Comparison of ENCODE assay signal across 8 cellular contexts in the genomic region with DNA sequence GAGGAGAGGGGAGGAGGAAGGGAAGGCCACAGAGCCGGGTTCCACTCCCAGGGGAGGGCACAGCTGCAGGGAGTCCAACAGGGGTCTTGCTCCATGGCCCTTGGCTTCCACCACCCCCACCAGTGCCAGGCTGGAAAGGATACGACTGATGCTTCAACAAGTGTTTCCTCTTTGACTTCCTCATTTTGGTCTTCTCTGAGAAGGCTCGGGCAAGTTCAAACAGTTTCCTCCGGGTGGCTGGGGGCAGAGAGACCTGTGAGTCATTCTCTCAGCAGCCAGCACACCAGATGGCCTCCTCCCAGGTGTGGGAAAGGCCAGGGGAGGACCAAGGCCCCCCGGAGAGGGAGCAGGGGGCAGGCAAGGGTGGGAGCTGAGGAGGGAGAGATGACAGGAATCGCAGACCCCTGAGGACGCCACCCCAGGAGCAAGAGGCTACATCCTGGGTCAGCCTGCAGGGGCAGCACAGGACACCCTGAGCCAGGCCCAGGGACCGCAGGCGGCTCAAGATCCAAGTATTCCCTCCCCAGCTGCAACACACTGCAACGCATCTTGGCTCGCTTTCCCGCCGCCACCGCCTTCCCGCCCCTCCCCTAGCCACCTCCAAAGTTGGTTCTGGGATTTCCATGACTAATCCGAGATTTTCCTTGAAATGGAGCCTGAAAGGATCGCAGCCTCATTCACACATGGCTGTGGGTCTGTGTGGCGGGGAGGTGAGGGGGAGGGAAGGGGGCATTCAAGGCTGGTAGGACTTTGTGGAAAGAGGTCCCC. TPM values are rescaled to one million over a fixed set of nuclear protein-coding genes. Genes with fewer than 3 reads are reported as not detected.
DNase-seq lines count a peak whose midpoint lies in the region; ATAC-seq and TF ChIP-seq lines count a peak whose summit lies in the region.

No MANE protein-coding gene starts in this region.

- H3K36me3 ChIP-seq in BLaER1: no peaks in the 10 kb centered on the region
- no peaks in the 10 kb centered on the region for H3K36me3 ChIP-seq in PC-9 (ENCODE audit: low read depth)
- no peaks in the 10 kb centered on the region for H3K36me3 ChIP-seq in colonic mucosa
- H3K36me3 ChIP-seq in lower lobe of right lung: peaks cover 60% of the 10 kb centered on the region
- H3K36me3 ChIP-seq in transverse colon: no peaks in the 10 kb centered on the region

- H3K4me2 ChIP-seq in BLaER1 (peak overlapping the region; percentile 96), PC-9 (peak overlapping the region; percentile 57)

- no peak for TF ChIP-seq EP300 in transverse colon (IDR thresholded peaks at IDR 0.05; ENCODE audit: low read depth)

- no peak overlapping the region for H2AFZ ChIP-seq in PC-9

- peaks cover 13% of the 10 kb centered on the region; the same call in 1 of the 2 replicates for H3F3A ChIP-seq in PC-9 (ENCODE audit: insufficient read depth, low read depth)

- in situ Hi-C loops in transverse colon (cut with MboI; ENCODE audit: low pct_ligation_motif_present in 1 of 4, low pct_unique_long_range_greater_than_20kb in 1 of 4, low sequenced_read_pairs in 3 of 4): loop anchor here in 2 of 4 donors (25.0 kb wide), 2 partner anchors 219 to 244 kb away; a partner anchor contains a TSS

- POLR2A ChIA-PET in PC-9 (lab: Charles Lee; ENCODE audit: unreplicated experiment): interaction anchor here (0.5 kb wide), 1 partner anchor 215 kb away, joined by 9 read pairs; a partner anchor contains a TSS

- peak; percentile 52 for ATAC-seq in GM18520 (IDR thresholded peaks at IDR 0.05; ENCODE audit: unreplicated experiment)
- peak; percentile 63 for ATAC-seq in HG03139 (IDR thresholded peaks at IDR 0.05; ENCODE audit: unreplicated experiment)
- peak; percentile 59 to 66 for ATAC-seq in lower lobe of right lung

- intact Hi-C loops in PC-9 (cut with micrococcal nuclease; ENCODE audit: unreplicated experiment) (no loop called here), colonic mucosa (cut with DNase I) (no loop called here), lower lobe of right lung (cut with DNase I) (no loop called here), transverse colon (cut with DNase I; ENCODE audit: low total_unique reads) (no loop called here)

- no peaks in the 10 kb centered on the region for H3K9me3 ChIP-seq in BLaER1
- H3K9me3 ChIP-seq in PC-9 (ENCODE audit: insufficient read depth, low read depth): no peaks in the 10 kb centered on the region
- H3K9me3 ChIP-seq in colonic mucosa: no peaks in the 10 kb centered on the region
- H3K9me3 ChIP-seq in lower lobe of right lung: no peaks in the 10 kb centered on the region
- H3K9me3 ChIP-seq in transverse colon: no peaks in the 10 kb centered on the region

- H3K9me2 ChIP-seq in PC-9 (ENCODE audit: insufficient read depth): no peaks in the 10 kb centered on the region

- DNase-seq in PC-9: peak; percentile 79 to 82
- peak; percentile 48 for DNase-seq in colonic mucosa
- DNase-seq in lower lobe of right lung: peak; percentile 68
- peak; percentile 65 for DNase-seq in transverse colon
- DNase-seq in globus pallidus (ENCODE audit: low spot score): no peak

- no peaks in the 10 kb centered on the region for H3K27me3 ChIP-seq in BLaER1
- no peaks in the 10 kb centered on the region for H3K27me3 ChIP-seq in PC-9 (ENCODE audit: insufficient read depth, low read depth)
- H3K27me3 ChIP-seq in colonic mucosa: no peaks in the 10 kb centered on the region
- H3K27me3 ChIP-seq in lower lobe of right lung (ENCODE audit: low read depth): no peaks in the 10 kb centered on the region
- no peaks in the 10 kb centered on the region for H3K27me3 ChIP-seq in transverse colon

- no TSS peak for BruUV-seq in PC-9 (replicated peaks; lab: Mats Ljungman, UMichigan)

- CTCF ChIA-PET in PC-9 (lab: Charles Lee): interaction anchor here (1.4 kb wide), 1 partner anchor 122 kb away, joined by 3 read pairs; no protein-coding TSS in a partner anchor

- peak overlapping the region; percentile 50 for H3K4me3 ChIP-seq in BLaER1
- H3K4me3 ChIP-seq in PC-9: no peak overlapping the region
- no peak overlapping the region for H3K4me3 ChIP-seq in colonic mucosa
- no peak overlapping the region for H3K4me3 ChIP-seq in lower lobe of right lung
- H3K4me3 ChIP-seq in transverse colon: no peak overlapping the region

- H3K4me1 ChIP-seq in BLaER1 (peaks cover 98% of the 10 kb centered on the region), PC-9 (replicated peaks; ENCODE audit: insufficient read depth) (peaks cover 17% of the 10 kb centered on the region), colonic mucosa (peaks cover 4% of the 10 kb centered on the region), lower lobe of right lung (peaks cover 23% of the 10 kb centered on the region), transverse colon (peaks cover 20 to 35% (median 25%) of the 10 kb centered on the region in 4 donors)

- peak overlapping the region; percentile 99 for H3K27ac ChIP-seq in BLaER1
- peak overlapping the region; percentile 7; the same call in 1 of the 2 replicates for H3K27ac ChIP-seq in PC-9
- peak overlapping the region; percentile 65 for H3K27ac ChIP-seq in colonic mucosa
- H3K27ac ChIP-seq in lower lobe of right lung: peak overlapping the region; percentile 58
- H3K27ac ChIP-seq in transverse colon: peak overlapping the region; percentile 78 to 92 (median 84)

- peak overlapping the region; percentile 86 for H3K9ac ChIP-seq in BLaER1
- peak overlapping the region in 1 of 2 donors; percentile 20 for H3K9ac ChIP-seq in colonic mucosa (ENCODE audit: low read depth in 2 of 2, low read length in 2 of 2)

- TF ChIP-seq POLR2A in transverse colon (IDR thresholded peaks at IDR 0.05): no peak

- 20 to 39% methylated on average over 1 to 18 of the region's 18 CpGs for WGBS in transverse colon (ENCODE audit: low coverage in 1 of 2), 2 donors

- H4K20me1 ChIP-seq in BLaER1 (no peaks in the 10 kb centered on the region), PC-9 (ENCODE audit: insufficient read depth) (no peaks in the 10 kb centered on the region)

- no peaks in the 10 kb centered on the region for H3K79me2 ChIP-seq in PC-9 (ENCODE audit: low read depth)

- TF ChIP-seq CTCF in PC-9 (conservative IDR thresholded peaks at IDR 0.05) (no peak; the same call in 1 of the 2 replicates), colonic mucosa (IDR thresholded peaks at IDR 0.05) (peak; percentile 21), lower lobe of right lung (IDR thresholded peaks at IDR 0.05) (peak; percentile 30), transverse colon (IDR thresholded peaks at IDR 0.05) (peak; percentile 19 to 48 (median 32))

RNA-seq across cellular contexts. Expression of a gene that starts 18.3 kb away (rescaled TPM):
- total RNA-seq in PC-9 (2021) (49.7 and 50.3 TPM in 2 replicates), colonic mucosa (10 to 100 TPM; 19.3 to 43.6 TPM), lower lobe of right lung (35.4 TPM), transverse colon (10 to 100 TPM in 1 of 4 donors, 1 to 10 TPM in 2, under 1 TPM in 1; 0.37 to 11.1 (median 6.5) TPM)

Comparison
In these comparisons a context has a peak if more than half of its experiments do, and no peak if none do; other contexts are left out.
1. H3K27ac ChIP-seq: peak in every context shown above with its lines; median percentile 99 in BLaER1; 84 in transverse colon; 65 in colonic mucosa; 58 in lower lobe of right lung; 7 in PC-9.